In genomic region chr10:85983051-85983450, GRCh38 we compare ENCODE assay signal across 23 cellular contexts.
"Had no signal": no experiment of that assay in that cellular context is flagged by ENCODE, and none has a peak within 500 bp of the region (broad histone marks: within the 10 kb centered on the region; RNA-seq: fewer than 3 reads in every experiment).

No MANE protein-coding gene starts in this region.

- H3K4me2 ChIP-seq: hepatocyte had no signal

- H3K27ac Mint-ChIP-seq: immature natural killer cell; naive thymus-derived CD4-positive, alpha-beta T cell had no signal

- H3K36me3 ChIP-seq: gastroesophageal sphincter, heart left ventricle, left lung, lower lobe of right lung had no signal

- H3K4me1 ChIP-seq: gastroesophageal sphincter, heart left ventricle, left lung, lower lobe of right lung had no signal

- H3K4me3 Mint-ChIP-seq: immature natural killer cell; naive thymus-derived CD4-positive, alpha-beta T cell had no signal

- H3K27ac ChIP-seq: coronary artery, dorsolateral prefrontal cortex, epithelial cell of prostate, foreskin keratinocyte, gastroesophageal sphincter, heart left ventricle, hepatocyte, left lung, lower lobe of right lung had no signal

- DNase-seq: dermis blood vessel endothelial cell; dorsolateral prefrontal cortex; effector CD4-positive, alpha-beta T cell; effector memory CD4-positive, alpha-beta T cell; erythroblast; foreskin keratinocyte; heart left ventricle; hypothalamus; immature natural killer cell; islet precursor cell; kidney; kidney glomerular epithelial cell; left lung; left ventricle myocardium superior; lower lobe of right lung; mesenchymal stem cell; midbrain; naive thymus-derived CD4-positive, alpha-beta T cell had no signal

- H3K4me3 ChIP-seq: coronary artery, dorsolateral prefrontal cortex, gastroesophageal sphincter, heart left ventricle, hepatocyte, left lung, lower lobe of right lung had no signal

- H3K9me3 Mint-ChIP-seq: immature natural killer cell had no signal

- H2AFZ ChIP-seq: hepatocyte had no signal

- H3K4me1 Mint-ChIP-seq: immature natural killer cell; naive thymus-derived CD4-positive, alpha-beta T cell had no signal

- H3K36me3 Mint-ChIP-seq: immature natural killer cell; naive thymus-derived CD4-positive, alpha-beta T cell had no signal

- H3K9me3 ChIP-seq: gastroesophageal sphincter, heart left ventricle, left lung, lower lobe of right lung had no signal

- H3K79me2 ChIP-seq: hepatocyte had no signal

- H3K27me3 ChIP-seq: dorsolateral prefrontal cortex, foreskin keratinocyte, gastroesophageal sphincter, heart left ventricle, hepatocyte, left lung had no signal

- ATAC-seq: esophagus mucosa; foreskin keratinocyte; gastroesophageal sphincter; heart left ventricle; left lung; left ventricle myocardium superior; lower lobe of right lung; naive thymus-derived CD4-positive, alpha-beta T cell had no signal
